ENCODE assay signal across 1 cellular context in the genomic region with DNA sequence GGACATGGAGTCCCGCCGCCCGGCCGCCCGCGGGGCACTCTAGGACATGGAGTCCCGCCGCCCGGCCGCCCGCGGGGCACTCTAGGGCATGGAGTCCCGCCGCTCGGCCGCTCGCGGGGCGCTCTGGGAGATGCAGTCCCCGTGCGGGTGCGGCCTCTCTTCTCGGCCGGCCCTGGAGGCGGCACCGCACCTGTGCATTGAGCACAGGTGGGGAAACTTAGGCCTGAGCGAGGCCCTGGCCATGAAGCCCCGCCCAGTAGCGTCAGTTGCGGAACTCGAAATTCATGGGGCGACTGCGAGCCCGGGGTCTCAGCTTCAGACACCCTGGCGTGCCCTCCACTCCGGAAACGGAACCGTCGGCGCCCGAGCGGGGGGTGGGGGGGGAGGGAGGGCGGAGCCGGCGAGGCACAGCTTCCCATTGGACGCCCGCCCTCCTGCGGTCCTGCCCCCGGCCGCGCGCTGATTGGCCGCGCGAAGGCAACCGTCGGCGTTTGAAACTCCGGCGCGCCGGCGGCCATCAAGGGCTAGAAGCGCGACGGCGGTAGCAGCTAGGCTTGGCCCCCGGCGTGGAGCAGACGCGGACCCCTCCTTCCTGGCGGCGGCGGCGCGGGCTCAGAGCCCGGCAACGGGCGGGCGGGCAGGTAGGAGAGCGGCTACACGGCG.
A peak's percentile ranks its signal among the peaks of the same experiment; 100 is the strongest.
TF ChIP-seq lines count a peak whose summit lies in the region.

TSS of gene TACC3 (plus strand) at position 519 of the 663 bp plus-strand sequence. CDS start 1,901 bp downstream, outside the sequence.
TSS of gene TMEM129 (minus strand) at position 321 of the 663 bp plus-strand sequence. CDS start 486 bp downstream, outside the sequence.

TF ChIP-seq in K562, 482 proteins besides CTCF, POLR2A, EP300 and RAD21 (continued from another document and continues in another):
- TF ChIP-seq STAT6 (CRISPR knock-in tag; IDR thresholded peaks at IDR 0.05) (no peak), ZNF232 (CRISPR knock-in tag; IDR thresholded peaks at IDR 0.05) (no peak), SRF (CRISPR knock-in tag; IDR thresholded peaks at IDR 0.05) (no peak; a peak in 1 of 4 replicates), ILF3 (IDR thresholded peaks at IDR 0.05; ENCODE audit: borderline replicate concordance) (no peak), CCAR2 (IDR thresholded peaks at IDR 0.05; ENCODE audit: low read depth, low read length) (no peak), CREB1 (IDR thresholded peaks at IDR 0.05) (peak; percentile 76), CREB1 (CRISPR knock-in tag; IDR thresholded peaks at IDR 0.05) (peak; percentile 74), ATF7 (IDR thresholded peaks at IDR 0.05) (0 out of 2 replicates have a peak, but pooled peaks have one; percentile 33), ZFX (CRISPR knock-in tag; IDR thresholded peaks at IDR 0.05) (peak; percentile 93), TRIM25 (IDR thresholded peaks at IDR 0.05; ENCODE audit: borderline replicate concordance) (no peak), EHMT2 (IDR thresholded peaks at IDR 0.05) (no peak), TRIM28 (IDR thresholded peaks at IDR 0.05) (no peak), ZNF507 (tag; conservative IDR thresholded peaks at IDR 0.05) (no peak), CHCHD3 (CRISPR knock-in tag; IDR thresholded peaks at IDR 0.05) (no peak), SNIP1 (IDR thresholded peaks at IDR 0.05; ENCODE audit: low read depth) (no peak), EP400 (IDR thresholded peaks at IDR 0.05) (peak; percentile 73), POLR3A (IDR thresholded peaks at IDR 0.05; ENCODE audit: borderline replicate concordance, extremely low read depth, insufficient read depth, insufficient read length) (no peak), GABPB2 (CRISPR knock-in tag; conservative IDR thresholded peaks at IDR 0.05) (no peak), NCOA4 (IDR thresholded peaks at IDR 0.05; ENCODE audit: partially characterized antibody) (no peak), ZNF644 (tag; IDR thresholded peaks at IDR 0.05; ENCODE audit: low read depth) (no peak), ZNF347 (CRISPR knock-in tag; IDR thresholded peaks at IDR 0.05; ENCODE audit: low read depth) (no peak), RFX5 (IDR thresholded peaks at IDR 0.05; ENCODE audit: low read depth, low read length) (no peak), ZNF583 (CRISPR knock-in tag; IDR thresholded peaks at IDR 0.05) (no peak), HNRNPH1 (optimal IDR thresholded peaks at IDR 0.05; ENCODE audit: low read depth, low read length) (no peak), ZKSCAN3 (CRISPR knock-in tag; IDR thresholded peaks at IDR 0.05) (no peak), HDAC8 (tag; IDR thresholded peaks at IDR 0.05) (no peak), MTA1 (IDR thresholded peaks at IDR 0.05; ENCODE audit: borderline replicate concordance) (no peak), CBX2 (IDR thresholded peaks at IDR 0.05; ENCODE audit: insufficient read depth, low read length, poor library complexity, severe bottlenecking) (no peak), SUPT5H (IDR thresholded peaks at IDR 0.05) (peak; percentile 13; the same call in 1 of the 2 replicates), ZFP1 (CRISPR knock-in tag; IDR thresholded peaks at IDR 0.05) (no peak), NUFIP1 (IDR thresholded peaks at IDR 0.05; ENCODE audit: partially characterized antibody) (no peak), CEBPG (CRISPR knock-in tag; IDR thresholded peaks at IDR 0.05) (no peak), CEBPG (tag; conservative IDR thresholded peaks at IDR 0.05 in 1 of 2, IDR thresholded peaks at IDR 0.05 in 1 of 2) (no peak), ZNF224 (CRISPR knock-in tag; IDR thresholded peaks at IDR 0.05) (no peak), HDAC2 (IDR thresholded peaks at IDR 0.05) (no peak), ZNF695 (CRISPR knock-in tag; IDR thresholded peaks at IDR 0.05) (no peak), ZNF764 (CRISPR knock-in tag; IDR thresholded peaks at IDR 0.05; ENCODE audit: low read depth) (no peak), HNRNPL (IDR thresholded peaks at IDR 0.05; ENCODE audit: low read depth, low read length) (no peak), ATF3 (IDR thresholded peaks at IDR 0.05) (no peak), ATF3 (CRISPR knock-in tag; conservative IDR thresholded peaks at IDR 0.05) (no peak), ZNF354B (CRISPR knock-in tag; IDR thresholded peaks at IDR 0.05) (no peak)
- TF ChIP-seq, protein P1, sequence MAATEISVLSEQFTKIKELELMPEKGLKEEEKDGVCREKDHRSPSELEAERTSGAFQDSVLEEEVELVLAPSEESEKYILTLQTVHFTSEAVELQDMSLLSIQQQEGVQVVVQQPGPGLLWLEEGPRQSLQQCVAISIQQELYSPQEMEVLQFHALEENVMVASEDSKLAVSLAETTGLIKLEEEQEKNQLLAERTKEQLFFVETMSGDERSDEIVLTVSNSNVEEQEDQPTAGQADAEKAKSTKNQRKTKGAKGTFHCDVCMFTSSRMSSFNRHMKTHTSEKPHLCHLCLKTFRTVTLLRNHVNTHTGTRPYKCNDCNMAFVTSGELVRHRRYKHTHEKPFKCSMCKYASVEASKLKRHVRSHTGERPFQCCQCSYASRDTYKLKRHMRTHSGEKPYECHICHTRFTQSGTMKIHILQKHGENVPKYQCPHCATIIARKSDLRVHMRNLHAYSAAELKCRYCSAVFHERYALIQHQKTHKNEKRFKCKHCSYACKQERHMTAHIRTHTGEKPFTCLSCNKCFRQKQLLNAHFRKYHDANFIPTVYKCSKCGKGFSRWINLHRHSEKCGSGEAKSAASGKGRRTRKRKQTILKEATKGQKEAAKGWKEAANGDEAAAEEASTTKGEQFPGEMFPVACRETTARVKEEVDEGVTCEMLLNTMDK (IDR thresholded peaks at IDR 0.05; ENCODE audit: borderline replicate concordance, insufficient read depth, low read depth, low read length, poor library complexity, severe bottlenecking) = no peak
- TF ChIP-seq, protein P2, sequence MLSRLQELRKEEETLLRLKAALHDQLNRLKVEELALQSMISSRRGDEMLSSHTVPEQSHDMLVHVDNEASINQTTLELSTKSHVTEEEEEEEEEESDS (CRISPR knock-in tag; IDR thresholded peaks at IDR 0.05) = no peak
- TF ChIP-seq, protein P3, sequence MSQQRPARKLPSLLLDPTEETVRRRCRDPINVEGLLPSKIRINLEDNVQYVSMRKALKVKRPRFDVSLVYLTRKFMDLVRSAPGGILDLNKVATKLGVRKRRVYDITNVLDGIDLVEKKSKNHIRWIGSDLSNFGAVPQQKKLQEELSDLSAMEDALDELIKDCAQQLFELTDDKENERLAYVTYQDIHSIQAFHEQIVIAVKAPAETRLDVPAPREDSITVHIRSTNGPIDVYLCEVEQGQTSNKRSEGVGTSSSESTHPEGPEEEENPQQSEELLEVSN (IDR thresholded peaks at IDR 0.05; ENCODE audit: borderline replicate concordance in 1 of 2, extremely low read depth in 1 of 2, insufficient read depth in 1 of 2, insufficient read length in 1 of 2, low read depth in 1 of 2, low read length in 1 of 2, poor library complexity in 1 of 2, severe bottlenecking in 1 of 2) = peak in 1 of 2 experiments; percentile 28
- TF ChIP-seq, protein P4, sequence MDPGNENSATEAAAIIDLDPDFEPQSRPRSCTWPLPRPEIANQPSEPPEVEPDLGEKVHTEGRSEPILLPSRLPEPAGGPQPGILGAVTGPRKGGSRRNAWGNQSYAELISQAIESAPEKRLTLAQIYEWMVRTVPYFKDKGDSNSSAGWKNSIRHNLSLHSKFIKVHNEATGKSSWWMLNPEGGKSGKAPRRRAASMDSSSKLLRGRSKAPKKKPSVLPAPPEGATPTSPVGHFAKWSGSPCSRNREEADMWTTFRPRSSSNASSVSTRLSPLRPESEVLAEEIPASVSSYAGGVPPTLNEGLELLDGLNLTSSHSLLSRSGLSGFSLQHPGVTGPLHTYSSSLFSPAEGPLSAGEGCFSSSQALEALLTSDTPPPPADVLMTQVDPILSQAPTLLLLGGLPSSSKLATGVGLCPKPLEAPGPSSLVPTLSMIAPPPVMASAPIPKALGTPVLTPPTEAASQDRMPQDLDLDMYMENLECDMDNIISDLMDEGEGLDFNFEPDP (CRISPR knock-in tag; IDR thresholded peaks at IDR 0.05) = no peak
- TF ChIP-seq, protein P5, sequence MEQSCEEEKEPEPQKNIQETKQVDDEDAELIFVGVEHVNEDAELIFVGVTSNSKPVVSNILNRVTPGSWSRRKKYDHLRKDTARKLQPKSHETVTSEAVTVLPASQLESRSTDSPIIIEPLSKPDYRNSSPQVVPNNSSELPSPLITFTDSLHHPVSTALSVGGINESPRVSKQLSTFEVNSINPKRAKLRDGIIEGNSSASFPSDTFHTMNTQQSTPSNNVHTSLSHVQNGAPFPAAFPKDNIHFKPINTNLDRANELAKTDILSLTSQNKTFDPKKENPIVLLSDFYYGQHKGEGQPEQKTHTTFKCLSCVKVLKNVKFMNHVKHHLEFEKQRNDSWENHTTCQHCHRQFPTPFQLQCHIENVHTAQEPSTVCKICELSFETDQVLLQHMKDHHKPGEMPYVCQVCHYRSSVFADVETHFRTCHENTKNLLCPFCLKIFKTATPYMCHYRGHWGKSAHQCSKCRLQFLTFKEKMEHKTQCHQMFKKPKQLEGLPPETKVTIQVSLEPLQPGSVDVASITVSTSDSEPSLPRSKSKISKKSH (CRISPR knock-in tag; IDR thresholded peaks at IDR 0.05) = no peak
- TF ChIP-seq, protein P6, sequence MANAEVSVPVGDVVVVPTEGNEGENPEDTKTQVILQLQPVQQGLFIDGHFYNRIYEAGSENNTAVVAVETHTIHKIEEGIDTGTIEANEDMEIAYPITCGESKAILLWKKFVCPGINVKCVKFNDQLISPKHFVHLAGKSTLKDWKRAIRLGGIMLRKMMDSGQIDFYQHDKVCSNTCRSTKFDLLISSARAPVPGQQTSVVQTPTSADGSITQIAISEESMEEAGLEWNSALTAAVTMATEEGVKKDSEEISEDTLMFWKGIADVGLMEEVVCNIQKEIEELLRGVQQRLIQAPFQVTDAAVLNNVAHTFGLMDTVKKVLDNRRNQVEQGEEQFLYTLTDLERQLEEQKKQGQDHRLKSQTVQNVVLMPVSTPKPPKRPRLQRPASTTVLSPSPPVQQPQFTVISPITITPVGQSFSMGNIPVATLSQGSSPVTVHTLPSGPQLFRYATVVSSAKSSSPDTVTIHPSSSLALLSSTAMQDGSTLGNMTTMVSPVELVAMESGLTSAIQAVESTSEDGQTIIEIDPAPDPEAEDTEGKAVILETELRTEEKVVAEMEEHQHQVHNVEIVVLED (CRISPR knock-in tag; IDR thresholded peaks at IDR 0.05) = peak; percentile 49; the same call in 1 of the 2 replicates
- TF ChIP-seq, protein P7, sequence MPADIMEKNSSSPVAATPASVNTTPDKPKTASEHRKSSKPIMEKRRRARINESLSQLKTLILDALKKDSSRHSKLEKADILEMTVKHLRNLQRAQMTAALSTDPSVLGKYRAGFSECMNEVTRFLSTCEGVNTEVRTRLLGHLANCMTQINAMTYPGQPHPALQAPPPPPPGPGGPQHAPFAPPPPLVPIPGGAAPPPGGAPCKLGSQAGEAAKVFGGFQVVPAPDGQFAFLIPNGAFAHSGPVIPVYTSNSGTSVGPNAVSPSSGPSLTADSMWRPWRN (IDR thresholded peaks at IDR 0.05; ENCODE audit: low read depth) = no peak
